Comparison of ENCODE assay signal across 1 cellular context in the genomic region with DNA sequence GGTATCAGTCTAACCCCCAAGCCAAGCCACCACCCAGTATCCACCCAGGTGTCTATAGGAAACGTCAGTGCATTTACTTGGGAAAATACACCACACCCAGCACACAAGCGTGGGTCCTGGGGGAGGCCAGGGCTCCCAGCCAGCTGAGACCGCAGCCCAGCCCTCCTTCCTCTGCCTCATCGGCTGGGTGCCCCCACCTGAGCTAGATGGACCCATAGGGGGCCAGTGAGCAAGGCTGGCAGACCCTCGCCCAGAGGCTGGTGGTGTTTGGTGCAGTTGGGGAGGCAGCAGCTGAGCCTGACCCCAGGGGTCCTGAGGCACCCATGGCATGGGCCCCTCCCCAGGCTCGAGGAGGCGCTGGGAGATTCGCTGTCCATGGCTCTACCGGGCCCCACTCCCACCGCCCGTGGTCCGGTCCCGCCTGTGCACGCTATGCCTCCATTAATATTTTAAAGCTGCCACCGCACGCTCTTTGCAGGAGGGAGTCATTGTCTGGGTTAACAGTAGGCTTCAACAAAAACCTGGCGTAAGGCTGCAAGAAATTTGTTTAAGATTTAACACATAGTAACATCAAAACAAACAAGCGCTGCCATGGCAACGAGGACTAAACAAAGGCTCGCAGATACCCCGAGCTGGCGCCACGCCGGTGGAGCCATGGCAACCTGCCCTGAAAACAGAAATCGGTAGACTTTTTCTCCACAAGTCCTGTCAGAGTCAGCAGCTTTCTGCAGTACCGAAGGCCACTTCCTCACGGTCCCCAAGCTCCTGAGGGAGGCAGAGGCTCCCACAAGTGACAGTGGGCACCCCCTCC.
TF ChIP-seq lines count a peak whose summit lies in the region.

No MANE protein-coding gene starts in this region.

TF ChIP-seq in HepG2, 621 proteins besides CTCF, POLR2A, EP300 and RAD21:
- TF ChIP-seq ZNF839 (CRISPR knock-in tag; IDR thresholded peaks at IDR 0.05; ENCODE audit: borderline replicate concordance) (no peak), U2AF2 (IDR thresholded peaks at IDR 0.05; ENCODE audit: low read depth, low read length) (peak; percentile 75; the same call in 1 of the 2 replicates), RFX1 (IDR thresholded peaks at IDR 0.05) (peak; percentile 96), ARHGAP35 (CRISPR knock-in tag; IDR thresholded peaks at IDR 0.05; ENCODE audit: borderline replicate concordance) (no peak), DNMT3B (CRISPR knock-in tag; conservative IDR thresholded peaks at IDR 0.05) (no peak), ZNF878 (CRISPR knock-in tag; IDR thresholded peaks at IDR 0.05) (no peak), TIGD3 (CRISPR knock-in tag; IDR thresholded peaks at IDR 0.05; ENCODE audit: borderline replicate concordance) (no peak), CHD2 (IDR thresholded peaks at IDR 0.05; ENCODE audit: low read depth, low read length) (0 out of 2 replicates have a peak, but pooled peaks have one; percentile 28), FOXA3 (CRISPR knock-in tag; IDR thresholded peaks at IDR 0.05) (0 out of 2 replicates have a peak, but pooled peaks have one; percentile 22), NCOR1 (IDR thresholded peaks at IDR 0.05; ENCODE audit: borderline replicate concordance, low read length) (peak; percentile 36; the same call in 1 of the 2 replicates), ZNF234 (CRISPR knock-in tag; conservative IDR thresholded peaks at IDR 0.05) (0 out of 2 replicates have a peak, but pooled peaks have one; percentile 3), SAP130 (CRISPR knock-in tag; IDR thresholded peaks at IDR 0.05; ENCODE audit: low read depth) (0 out of 2 replicates have a peak, but pooled peaks have one; percentile 30), ZNF326 (CRISPR knock-in tag; IDR thresholded peaks at IDR 0.05; ENCODE audit: borderline replicate concordance) (peak; percentile 11; the same call in 1 of the 2 replicates), ZSCAN9 (CRISPR knock-in tag; IDR thresholded peaks at IDR 0.05; ENCODE audit: borderline replicate concordance) (no peak), ZNF446 (CRISPR knock-in tag; IDR thresholded peaks at IDR 0.05) (no peak), ARID3A (IDR thresholded peaks at IDR 0.05; ENCODE audit: low read depth, low read length) (0 out of 2 replicates have a peak, but pooled peaks have one; percentile 43), ZNF75D (CRISPR knock-in tag; IDR thresholded peaks at IDR 0.05; ENCODE audit: borderline replicate concordance) (no peak), THAP11 (CRISPR knock-in tag; IDR thresholded peaks at IDR 0.05) (no peak), RARA (CRISPR knock-in tag; IDR thresholded peaks at IDR 0.05) (no peak), RBM22 (optimal IDR thresholded peaks at IDR 0.05; ENCODE audit: low read length) (peak; percentile 96), MAFF (IDR thresholded peaks at IDR 0.05; ENCODE audit: low read depth, low read length) (0 out of 2 replicates have a peak, but pooled peaks have one; percentile 28), EZH2 (conservative IDR thresholded peaks at IDR 0.05; ENCODE audit: low read depth, low read length) (no peak), RFX3 (CRISPR knock-in tag; IDR thresholded peaks at IDR 0.05) (peak; percentile 85), ZNF747 (CRISPR knock-in tag; IDR thresholded peaks at IDR 0.05; ENCODE audit: borderline replicate concordance) (no peak), KLF12 (CRISPR knock-in tag; IDR thresholded peaks at IDR 0.05; ENCODE audit: borderline replicate concordance) (no peak), FOXA1 (IDR thresholded peaks at IDR 0.05) (no peak), FOXA1 (CRISPR knock-in tag; IDR thresholded peaks at IDR 0.05) (peak; percentile 4; the same call in 1 of the 2 replicates), AGO2 (optimal IDR thresholded peaks at IDR 0.05; ENCODE audit: low read depth, low read length) (peak; percentile 78), POLR2G (IDR thresholded peaks at IDR 0.05; ENCODE audit: low read depth, low read length) (peak; percentile 42; the same call in 1 of the 2 replicates), ZNF674 (CRISPR knock-in tag; IDR thresholded peaks at IDR 0.05; ENCODE audit: low read depth) (no peak), AGO1 (IDR thresholded peaks at IDR 0.05; ENCODE audit: low read depth, low read length, poor library complexity, severe bottlenecking) (peak; percentile 93), MXI1 (IDR thresholded peaks at IDR 0.05; ENCODE audit: borderline replicate concordance, low read depth, low read length) (peak; percentile 96), GZF1 (CRISPR knock-in tag; IDR thresholded peaks at IDR 0.05) (no peak), SOX13 (IDR thresholded peaks at IDR 0.05) (no peak), SOX13 (CRISPR knock-in tag; conservative IDR thresholded peaks at IDR 0.05 in 1 of 2, IDR thresholded peaks at IDR 0.05 in 1 of 2) (peak in 1 of 2 experiments; percentile 29; a peak in 1 of 4 replicates)
- TF ChIP-seq, protein P1, sequence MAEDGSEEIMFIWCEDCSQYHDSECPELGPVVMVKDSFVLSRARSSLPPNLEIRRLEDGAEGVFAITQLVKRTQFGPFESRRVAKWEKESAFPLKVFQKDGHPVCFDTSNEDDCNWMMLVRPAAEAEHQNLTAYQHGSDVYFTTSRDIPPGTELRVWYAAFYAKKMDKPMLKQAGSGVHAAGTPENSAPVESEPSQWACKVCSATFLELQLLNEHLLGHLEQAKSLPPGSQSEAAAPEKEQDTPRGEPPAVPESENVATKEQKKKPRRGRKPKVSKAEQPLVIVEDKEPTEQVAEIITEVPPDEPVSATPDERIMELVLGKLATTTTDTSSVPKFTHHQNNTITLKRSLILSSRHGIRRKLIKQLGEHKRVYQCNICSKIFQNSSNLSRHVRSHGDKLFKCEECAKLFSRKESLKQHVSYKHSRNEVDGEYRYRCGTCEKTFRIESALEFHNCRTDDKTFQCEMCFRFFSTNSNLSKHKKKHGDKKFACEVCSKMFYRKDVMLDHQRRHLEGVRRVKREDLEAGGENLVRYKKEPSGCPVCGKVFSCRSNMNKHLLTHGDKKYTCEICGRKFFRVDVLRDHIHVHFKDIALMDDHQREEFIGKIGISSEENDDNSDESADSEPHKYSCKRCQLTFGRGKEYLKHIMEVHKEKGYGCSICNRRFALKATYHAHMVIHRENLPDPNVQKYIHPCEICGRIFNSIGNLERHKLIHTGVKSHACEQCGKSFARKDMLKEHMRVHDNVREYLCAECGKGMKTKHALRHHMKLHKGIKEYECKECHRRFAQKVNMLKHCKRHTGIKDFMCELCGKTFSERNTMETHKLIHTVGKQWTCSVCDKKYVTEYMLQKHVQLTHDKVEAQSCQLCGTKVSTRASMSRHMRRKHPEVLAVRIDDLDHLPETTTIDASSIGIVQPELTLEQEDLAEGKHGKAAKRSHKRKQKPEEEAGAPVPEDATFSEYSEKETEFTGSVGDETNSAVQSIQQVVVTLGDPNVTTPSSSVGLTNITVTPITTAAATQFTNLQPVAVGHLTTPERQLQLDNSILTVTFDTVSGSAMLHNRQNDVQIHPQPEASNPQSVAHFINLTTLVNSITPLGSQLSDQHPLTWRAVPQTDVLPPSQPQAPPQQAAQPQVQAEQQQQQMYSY (CRISPR knock-in tag; IDR thresholded peaks at IDR 0.05): 0 out of 2 replicates have a peak, but pooled peaks have one; percentile 38
- TF ChIP-seq, protein P2, sequence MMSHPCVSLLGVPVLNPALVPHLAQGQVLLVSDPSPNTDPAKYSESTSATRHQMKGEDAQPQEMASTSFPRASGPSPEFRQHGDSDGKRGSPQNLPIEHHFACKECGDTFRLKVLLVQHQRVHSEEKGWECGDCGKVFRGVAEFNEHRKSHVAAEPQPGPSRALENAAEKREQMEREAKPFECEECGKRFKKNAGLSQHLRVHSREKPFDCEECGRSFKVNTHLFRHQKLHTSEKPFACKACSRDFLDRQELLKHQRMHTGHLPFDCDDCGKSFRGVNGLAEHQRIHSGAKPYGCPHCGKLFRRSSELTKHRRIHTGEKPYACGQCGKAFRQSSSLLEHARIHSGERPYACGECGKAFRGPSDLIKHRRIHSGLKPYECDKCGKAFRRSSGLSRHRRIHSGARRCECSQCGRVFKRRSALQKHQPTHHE (CRISPR knock-in tag; IDR thresholded peaks at IDR 0.05; ENCODE audit: borderline replicate concordance): no peak
- TF ChIP-seq, protein P3, sequence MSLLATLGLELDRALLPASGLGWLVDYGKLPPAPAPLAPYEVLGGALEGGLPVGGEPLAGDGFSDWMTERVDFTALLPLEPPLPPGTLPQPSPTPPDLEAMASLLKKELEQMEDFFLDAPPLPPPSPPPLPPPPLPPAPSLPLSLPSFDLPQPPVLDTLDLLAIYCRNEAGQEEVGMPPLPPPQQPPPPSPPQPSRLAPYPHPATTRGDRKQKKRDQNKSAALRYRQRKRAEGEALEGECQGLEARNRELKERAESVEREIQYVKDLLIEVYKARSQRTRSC (CRISPR knock-in tag; IDR thresholded peaks at IDR 0.05; ENCODE audit: low read depth): no peak
